ENCODE assay signal across 2 cellular contexts in the genomic region with DNA sequence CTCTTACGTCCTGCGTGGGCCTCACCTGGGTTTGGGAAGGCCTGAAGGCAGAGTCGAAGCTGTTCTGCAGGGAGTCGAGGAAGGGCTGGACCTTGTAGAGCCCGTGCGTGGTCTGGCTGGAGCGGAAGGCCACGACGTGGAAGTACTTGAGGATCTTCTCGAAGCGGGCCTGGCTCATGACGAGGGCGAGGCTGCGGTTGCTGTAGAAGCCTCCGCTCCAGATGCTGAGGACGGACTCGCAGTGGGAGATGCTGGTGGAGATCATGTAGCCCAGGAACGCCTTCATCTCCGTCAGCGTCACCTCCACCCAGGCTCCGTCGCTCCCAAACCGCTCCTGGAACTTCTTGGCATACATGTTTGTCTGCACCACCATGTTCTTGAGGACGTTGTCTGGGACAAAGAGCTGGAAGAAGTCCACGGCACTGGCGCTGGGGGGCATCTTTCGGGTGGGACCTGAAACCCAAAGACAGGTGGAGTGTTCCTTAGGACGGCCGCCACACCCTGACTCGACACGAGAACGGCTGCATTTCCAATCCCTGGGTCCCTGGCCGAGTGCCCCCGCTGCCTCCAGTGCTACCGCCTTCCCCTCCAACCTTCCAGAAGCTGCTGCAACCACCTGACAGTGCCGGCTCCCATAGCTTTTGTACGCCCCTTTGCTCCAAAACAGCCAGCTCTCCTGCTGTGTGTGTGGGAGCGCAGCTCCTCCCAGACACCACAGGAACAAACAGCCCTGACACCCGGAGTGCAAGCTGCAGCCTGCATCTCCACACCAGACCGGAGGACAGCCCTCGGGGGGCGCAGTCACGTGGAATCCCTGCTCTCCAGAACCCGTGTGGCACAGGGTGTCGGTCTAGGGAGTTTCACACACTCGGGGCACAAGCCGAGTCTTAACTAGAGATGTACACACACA.
TF ChIP-seq lines count a peak whose summit lies in the region.

No MANE protein-coding gene starts in this region.

TF ChIP-seq in IMR-90, 13 proteins besides CTCF, POLR2A, EP300 and RAD21:
- no peak for TF ChIP-seq SMC3 (IDR thresholded peaks at IDR 0.05; ENCODE audit: low read depth, low read length)
- no peak for TF ChIP-seq CHD1 (IDR thresholded peaks at IDR 0.05; ENCODE audit: low read depth, low read length)
- no peak for TF ChIP-seq RFX5 (IDR thresholded peaks at IDR 0.05; ENCODE audit: low read depth, low read length)
- no peak for TF ChIP-seq MAZ (IDR thresholded peaks at IDR 0.05; ENCODE audit: borderline replicate concordance, low read depth, low read length)
- TF ChIP-seq BHLHE40 (IDR thresholded peaks at IDR 0.05; ENCODE audit: low read depth, low read length): no peak
- no peak for TF ChIP-seq MXI1 (IDR thresholded peaks at IDR 0.05; ENCODE audit: borderline replicate concordance, low read depth, low read length)
- no peak for TF ChIP-seq CEBPB (IDR thresholded peaks at IDR 0.05; ENCODE audit: low read depth, low read length)
- no peak for TF ChIP-seq MAFK (IDR thresholded peaks at IDR 0.05; ENCODE audit: low read depth, low read length)
- no peak for TF ChIP-seq FOS (IDR thresholded peaks at IDR 0.05; ENCODE audit: low read depth, low read length)
- no peak for TF ChIP-seq RCOR1 (IDR thresholded peaks at IDR 0.05; ENCODE audit: insufficient replicate concordance, low read length)
- no peak for TF ChIP-seq NFE2L2 (IDR thresholded peaks at IDR 0.05; ENCODE audit: low read depth, low read length)
- TF ChIP-seq, protein P1, sequence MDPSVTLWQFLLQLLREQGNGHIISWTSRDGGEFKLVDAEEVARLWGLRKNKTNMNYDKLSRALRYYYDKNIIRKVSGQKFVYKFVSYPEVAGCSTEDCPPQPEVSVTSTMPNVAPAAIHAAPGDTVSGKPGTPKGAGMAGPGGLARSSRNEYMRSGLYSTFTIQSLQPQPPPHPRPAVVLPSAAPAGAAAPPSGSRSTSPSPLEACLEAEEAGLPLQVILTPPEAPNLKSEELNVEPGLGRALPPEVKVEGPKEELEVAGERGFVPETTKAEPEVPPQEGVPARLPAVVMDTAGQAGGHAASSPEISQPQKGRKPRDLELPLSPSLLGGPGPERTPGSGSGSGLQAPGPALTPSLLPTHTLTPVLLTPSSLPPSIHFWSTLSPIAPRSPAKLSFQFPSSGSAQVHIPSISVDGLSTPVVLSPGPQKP (IDR thresholded peaks at IDR 0.05; ENCODE audit: borderline replicate concordance, low read depth, low read length): no peak
- TF ChIP-seq, protein P2, sequence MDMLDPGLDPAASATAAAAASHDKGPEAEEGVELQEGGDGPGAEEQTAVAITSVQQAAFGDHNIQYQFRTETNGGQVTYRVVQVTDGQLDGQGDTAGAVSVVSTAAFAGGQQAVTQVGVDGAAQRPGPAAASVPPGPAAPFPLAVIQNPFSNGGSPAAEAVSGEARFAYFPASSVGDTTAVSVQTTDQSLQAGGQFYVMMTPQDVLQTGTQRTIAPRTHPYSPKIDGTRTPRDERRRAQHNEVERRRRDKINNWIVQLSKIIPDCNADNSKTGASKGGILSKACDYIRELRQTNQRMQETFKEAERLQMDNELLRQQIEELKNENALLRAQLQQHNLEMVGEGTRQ (IDR thresholded peaks at IDR 0.05; ENCODE audit: low read depth, low read length): no peak

TF ChIP-seq in H1, 55 proteins besides CTCF, POLR2A, EP300 and RAD21:
- no peak for TF ChIP-seq EGR1 (IDR thresholded peaks at IDR 0.05; ENCODE audit: borderline replicate concordance, low read depth, low read length)
- TF ChIP-seq, protein P3, sequence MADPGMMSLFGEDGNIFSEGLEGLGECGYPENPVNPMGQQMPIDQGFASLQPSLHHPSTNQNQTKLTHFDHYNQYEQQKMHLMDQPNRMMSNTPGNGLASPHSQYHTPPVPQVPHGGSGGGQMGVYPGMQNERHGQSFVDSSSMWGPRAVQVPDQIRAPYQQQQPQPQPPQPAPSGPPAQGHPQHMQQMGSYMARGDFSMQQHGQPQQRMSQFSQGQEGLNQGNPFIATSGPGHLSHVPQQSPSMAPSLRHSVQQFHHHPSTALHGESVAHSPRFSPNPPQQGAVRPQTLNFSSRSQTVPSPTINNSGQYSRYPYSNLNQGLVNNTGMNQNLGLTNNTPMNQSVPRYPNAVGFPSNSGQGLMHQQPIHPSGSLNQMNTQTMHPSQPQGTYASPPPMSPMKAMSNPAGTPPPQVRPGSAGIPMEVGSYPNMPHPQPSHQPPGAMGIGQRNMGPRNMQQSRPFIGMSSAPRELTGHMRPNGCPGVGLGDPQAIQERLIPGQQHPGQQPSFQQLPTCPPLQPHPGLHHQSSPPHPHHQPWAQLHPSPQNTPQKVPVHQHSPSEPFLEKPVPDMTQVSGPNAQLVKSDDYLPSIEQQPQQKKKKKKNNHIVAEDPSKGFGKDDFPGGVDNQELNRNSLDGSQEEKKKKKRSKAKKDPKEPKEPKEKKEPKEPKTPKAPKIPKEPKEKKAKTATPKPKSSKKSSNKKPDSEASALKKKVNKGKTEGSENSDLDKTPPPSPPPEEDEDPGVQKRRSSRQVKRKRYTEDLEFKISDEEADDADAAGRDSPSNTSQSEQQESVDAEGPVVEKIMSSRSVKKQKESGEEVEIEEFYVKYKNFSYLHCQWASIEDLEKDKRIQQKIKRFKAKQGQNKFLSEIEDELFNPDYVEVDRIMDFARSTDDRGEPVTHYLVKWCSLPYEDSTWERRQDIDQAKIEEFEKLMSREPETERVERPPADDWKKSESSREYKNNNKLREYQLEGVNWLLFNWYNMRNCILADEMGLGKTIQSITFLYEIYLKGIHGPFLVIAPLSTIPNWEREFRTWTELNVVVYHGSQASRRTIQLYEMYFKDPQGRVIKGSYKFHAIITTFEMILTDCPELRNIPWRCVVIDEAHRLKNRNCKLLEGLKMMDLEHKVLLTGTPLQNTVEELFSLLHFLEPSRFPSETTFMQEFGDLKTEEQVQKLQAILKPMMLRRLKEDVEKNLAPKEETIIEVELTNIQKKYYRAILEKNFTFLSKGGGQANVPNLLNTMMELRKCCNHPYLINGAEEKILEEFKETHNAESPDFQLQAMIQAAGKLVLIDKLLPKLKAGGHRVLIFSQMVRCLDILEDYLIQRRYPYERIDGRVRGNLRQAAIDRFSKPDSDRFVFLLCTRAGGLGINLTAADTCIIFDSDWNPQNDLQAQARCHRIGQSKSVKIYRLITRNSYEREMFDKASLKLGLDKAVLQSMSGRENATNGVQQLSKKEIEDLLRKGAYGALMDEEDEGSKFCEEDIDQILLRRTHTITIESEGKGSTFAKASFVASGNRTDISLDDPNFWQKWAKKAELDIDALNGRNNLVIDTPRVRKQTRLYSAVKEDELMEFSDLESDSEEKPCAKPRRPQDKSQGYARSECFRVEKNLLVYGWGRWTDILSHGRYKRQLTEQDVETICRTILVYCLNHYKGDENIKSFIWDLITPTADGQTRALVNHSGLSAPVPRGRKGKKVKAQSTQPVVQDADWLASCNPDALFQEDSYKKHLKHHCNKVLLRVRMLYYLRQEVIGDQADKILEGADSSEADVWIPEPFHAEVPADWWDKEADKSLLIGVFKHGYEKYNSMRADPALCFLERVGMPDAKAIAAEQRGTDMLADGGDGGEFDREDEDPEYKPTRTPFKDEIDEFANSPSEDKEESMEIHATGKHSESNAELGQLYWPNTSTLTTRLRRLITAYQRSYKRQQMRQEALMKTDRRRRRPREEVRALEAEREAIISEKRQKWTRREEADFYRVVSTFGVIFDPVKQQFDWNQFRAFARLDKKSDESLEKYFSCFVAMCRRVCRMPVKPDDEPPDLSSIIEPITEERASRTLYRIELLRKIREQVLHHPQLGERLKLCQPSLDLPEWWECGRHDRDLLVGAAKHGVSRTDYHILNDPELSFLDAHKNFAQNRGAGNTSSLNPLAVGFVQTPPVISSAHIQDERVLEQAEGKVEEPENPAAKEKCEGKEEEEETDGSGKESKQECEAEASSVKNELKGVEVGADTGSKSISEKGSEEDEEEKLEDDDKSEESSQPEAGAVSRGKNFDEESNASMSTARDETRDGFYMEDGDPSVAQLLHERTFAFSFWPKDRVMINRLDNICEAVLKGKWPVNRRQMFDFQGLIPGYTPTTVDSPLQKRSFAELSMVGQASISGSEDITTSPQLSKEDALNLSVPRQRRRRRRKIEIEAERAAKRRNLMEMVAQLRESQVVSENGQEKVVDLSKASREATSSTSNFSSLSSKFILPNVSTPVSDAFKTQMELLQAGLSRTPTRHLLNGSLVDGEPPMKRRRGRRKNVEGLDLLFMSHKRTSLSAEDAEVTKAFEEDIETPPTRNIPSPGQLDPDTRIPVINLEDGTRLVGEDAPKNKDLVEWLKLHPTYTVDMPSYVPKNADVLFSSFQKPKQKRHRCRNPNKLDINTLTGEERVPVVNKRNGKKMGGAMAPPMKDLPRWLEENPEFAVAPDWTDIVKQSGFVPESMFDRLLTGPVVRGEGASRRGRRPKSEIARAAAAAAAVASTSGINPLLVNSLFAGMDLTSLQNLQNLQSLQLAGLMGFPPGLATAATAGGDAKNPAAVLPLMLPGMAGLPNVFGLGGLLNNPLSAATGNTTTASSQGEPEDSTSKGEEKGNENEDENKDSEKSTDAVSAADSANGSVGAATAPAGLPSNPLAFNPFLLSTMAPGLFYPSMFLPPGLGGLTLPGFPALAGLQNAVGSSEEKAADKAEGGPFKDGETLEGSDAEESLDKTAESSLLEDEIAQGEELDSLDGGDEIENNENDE (IDR thresholded peaks at IDR 0.05; ENCODE audit: insufficient replicate concordance, low read length): no peak
- no peak for TF ChIP-seq MAFK (IDR thresholded peaks at IDR 0.05; ENCODE audit: low read depth, low read length)
- no peak for TF ChIP-seq ZNF274 (IDR thresholded peaks at IDR 0.05; ENCODE audit: borderline replicate concordance, extremely low read depth, low read length)
- TF ChIP-seq SP1 (IDR thresholded peaks at IDR 0.05; ENCODE audit: low read depth, low read length): no peak
- no peak for TF ChIP-seq TAF1 (IDR thresholded peaks at IDR 0.05; ENCODE audit: low read depth, low read length)
- TF ChIP-seq CEBPB (IDR thresholded peaks at IDR 0.05; ENCODE audit: low read depth, low read length): no peak
- TF ChIP-seq SP4 (IDR thresholded peaks at IDR 0.05; ENCODE audit: low read length): no peak
- no peak for TF ChIP-seq CHD1 (IDR thresholded peaks at IDR 0.05; ENCODE audit: low read depth, low read length)
